Comparison of ENCODE assay signal across 8 cellular contexts in the genomic region with DNA sequence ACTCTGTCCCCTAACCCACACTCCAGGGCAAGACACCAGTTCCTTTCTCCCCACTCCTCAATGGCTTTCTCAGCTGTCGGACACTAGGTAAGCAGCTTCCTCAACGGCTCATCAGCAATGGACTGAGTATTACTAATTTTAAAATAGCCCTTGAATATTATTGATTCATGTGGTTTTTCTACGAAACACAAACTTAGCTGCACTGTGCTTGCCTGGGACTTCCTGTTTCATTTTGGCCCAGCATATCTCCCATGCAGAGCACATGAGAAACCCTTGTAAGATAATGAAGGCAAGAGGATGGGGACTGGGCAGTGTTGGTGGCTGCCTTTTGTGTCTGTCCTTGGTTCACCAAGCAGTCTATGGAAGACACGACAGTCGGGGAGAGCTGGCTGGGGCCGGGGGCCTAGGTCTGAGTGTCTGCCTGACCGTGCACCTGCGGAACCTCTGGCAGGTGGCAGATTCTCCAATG. TPM values are rescaled to one million over a fixed set of nuclear protein-coding genes. Genes with fewer than 3 reads are reported as not detected.
DNase-seq lines count a peak whose midpoint lies in the region; ATAC-seq and TF ChIP-seq lines count a peak whose summit lies in the region.

No MANE protein-coding gene starts in this region.

- peaks cover 4% of the 10 kb centered on the region for H3K9me3 Mint-ChIP-seq in activated CD4-positive, alpha-beta T cell treated with anti-CD3 and anti-CD28 coated beads, Interleukin-2, amount 10 ng/mL, durations not matched to agents 24 days and 14 days
- peaks cover 0 to 6% (median 0%) of the 10 kb centered on the region in 11 donors for H3K9me3 Mint-ChIP-seq in naive thymus-derived CD4-positive, alpha-beta T cell

- peak; percentile 91 for ATAC-seq in GM21786 (IDR thresholded peaks at IDR 0.05; ENCODE audit: unreplicated experiment)
- peak; percentile 53 for ATAC-seq in naive thymus-derived CD4-positive, alpha-beta T cell
- no peak for ATAC-seq in psoas muscle

- POLR2A ChIA-PET in naive thymus-derived CD4-positive, alpha-beta T cell (lab: Charles Lee): interaction anchor here (0.6 to 1.5 kb wide), 3 partner anchors 29 to 442 kb away, joined by 3 to 4 read pairs (median 4); partner anchors contain the start of gene RNASET2

- H3K27me3 ChIP-seq in naive thymus-derived CD4-positive, alpha-beta T cell (ENCODE audit: control insufficient read depth in 2 of 2, insufficient read depth in 2 of 2, low read length in 2 of 2): no peaks in the 10 kb centered on the region
- H3K27me3 ChIP-seq in brain microvascular endothelial cell (replicated peaks) (peaks cover 11% of the 10 kb centered on the region), psoas muscle (ENCODE audit: insufficient read depth in 3 of 3, low read length in 2 of 3) (peaks cover 0 to 7% (median 2%) of the 10 kb centered on the region in 3 donors)

- H3K4me3 Mint-ChIP-seq in activated CD4-positive, alpha-beta T cell treated with anti-CD3 and anti-CD28 coated beads, Interleukin-2, amount 10 ng/mL, durations not matched to agents 24 days and 14 days: peak overlapping the region; percentile 50
- peak overlapping the region; percentile 33 to 72 (median 56) for H3K4me3 Mint-ChIP-seq in naive thymus-derived CD4-positive, alpha-beta T cell

- H3K36me3 Mint-ChIP-seq in activated CD4-positive, alpha-beta T cell treated with anti-CD3 and anti-CD28 coated beads, Interleukin-2, amount 10 ng/mL, durations not matched to agents 24 days and 14 days (ENCODE audit: low read depth): peaks cover 4% of the 10 kb centered on the region
- H3K36me3 Mint-ChIP-seq in naive thymus-derived CD4-positive, alpha-beta T cell: peaks cover 6 to 20% (median 15%) of the 10 kb centered on the region in 5 donors

- H3K4me1 Mint-ChIP-seq in activated CD4-positive, alpha-beta T cell treated with anti-CD3 and anti-CD28 coated beads, Interleukin-2, amount 10 ng/mL, durations not matched to agents 24 days and 14 days: peaks cover 42% of the 10 kb centered on the region
- peaks cover 13 to 46% (median 25%) of the 10 kb centered on the region in 7 donors for H3K4me1 Mint-ChIP-seq in naive thymus-derived CD4-positive, alpha-beta T cell

- no peaks in the 10 kb centered on the region for H3K36me3 ChIP-seq in naive thymus-derived CD4-positive, alpha-beta T cell (ENCODE audit: control insufficient read depth in 2 of 3, insufficient read depth in 3 of 3, low read length in 3 of 3)
- no peaks in the 10 kb centered on the region for H3K36me3 ChIP-seq in brain microvascular endothelial cell (replicated peaks)
- no peaks in the 10 kb centered on the region for H3K36me3 ChIP-seq in psoas muscle (ENCODE audit: insufficient read depth in 1 of 2, low read depth in 1 of 2)

- H3K9me3 ChIP-seq in naive thymus-derived CD4-positive, alpha-beta T cell (ENCODE audit: control insufficient read depth in 2 of 3, low read length in 3 of 3): no peaks in the 10 kb centered on the region
- H3K9me3 ChIP-seq in psoas muscle: no peaks in the 10 kb centered on the region

- intact Hi-C loops in activated CD4-positive, alpha-beta T cell treated with anti-CD3 and anti-CD28 coated beads, Interleukin-2, amount 10 ng/mL, durations not matched to agents 24 days and 14 days (cut with micrococcal nuclease): no loop called here
- intact Hi-C loops in naive thymus-derived CD4-positive, alpha-beta T cell (cut with micrococcal nuclease): loop anchor here in 1 of 2 donors (1.0 to 5.0 kb wide), 2 partner anchors 44 to 45 kb away; no protein-coding TSS in a partner anchor
- intact Hi-C loops in psoas muscle (cut with DNase I): no loop called here

- DNase-seq in activated CD4-positive, alpha-beta T cell treated with anti-CD3 and anti-CD28 coated beads, Interleukin-2, amount 10 ng/mL, durations not matched to agents 24 days and 14 days: peak; percentile 74
- DNase-seq in activated CD4-positive, alpha-beta T cell treated with anti-CD3 and anti-CD28 coated beads for 1 hour: no peak
- DNase-seq in KBM-7: peak; percentile 65
- peak in 3 of 9 donors; percentile 7 to 30 (median 14) for DNase-seq in naive thymus-derived CD4-positive, alpha-beta T cell
- no peak for DNase-seq in HuH-7 (ENCODE audit: low spot score)
- DNase-seq in brain microvascular endothelial cell: no peak
- DNase-seq in psoas muscle: no peak

- TF ChIP-seq CTCF in brain microvascular endothelial cell (IDR thresholded peaks at IDR 0.05; ENCODE audit: low read depth, low read length, missing control alignments) (no peak), psoas muscle (IDR thresholded peaks at IDR 0.05) (no peak)

- in situ Hi-C loops in KBM-7 (cut with MboI; ENCODE audit: low pct_unique_long_range_greater_than_20kb, low sequenced_read_pairs) (no loop called here), brain microvascular endothelial cell (cut with HindIII; ENCODE audit: low pct_ligation_motif_present, low sequenced_read_pairs) (no loop called here)

- CTCF ChIA-PET in naive thymus-derived CD4-positive, alpha-beta T cell (lab: Charles Lee): interaction anchor here (0.6 to 0.7 kb wide), 2 partner anchors 36 to 87 kb away, joined by 3 read pairs; no protein-coding TSS in a partner anchor

- H3K27ac ChIP-seq in naive thymus-derived CD4-positive, alpha-beta T cell (ENCODE audit: low read depth, low read length): no peak overlapping the region
- no peak overlapping the region for H3K27ac ChIP-seq in brain microvascular endothelial cell
- no peak overlapping the region for H3K27ac ChIP-seq in psoas muscle

- peaks cover 9 to 14% of the 10 kb centered on the region in 2 donors for H3K4me1 ChIP-seq in naive thymus-derived CD4-positive, alpha-beta T cell (ENCODE audit: control insufficient read depth in 2 of 2, insufficient read depth in 2 of 2, low read length in 2 of 2)
- H3K4me1 ChIP-seq in psoas muscle: no peaks in the 10 kb centered on the region

- no peaks in the 10 kb centered on the region for H3K27me3 Mint-ChIP-seq in activated CD4-positive, alpha-beta T cell treated with anti-CD3 and anti-CD28 coated beads, Interleukin-2, amount 10 ng/mL, durations not matched to agents 24 days and 14 days
- H3K27me3 Mint-ChIP-seq in naive thymus-derived CD4-positive, alpha-beta T cell: no peaks in the 10 kb centered on the region

- H3K4me3 ChIP-seq in naive thymus-derived CD4-positive, alpha-beta T cell (ENCODE audit: low read length): peak overlapping the region; percentile 27
- no peak overlapping the region for H3K4me3 ChIP-seq in brain microvascular endothelial cell (ENCODE audit: low read depth, low read length)
- H3K4me3 ChIP-seq in psoas muscle: no peak overlapping the region

- peak overlapping the region; percentile 38 for H3K27ac Mint-ChIP-seq in activated CD4-positive, alpha-beta T cell treated with anti-CD3 and anti-CD28 coated beads, Interleukin-2, amount 10 ng/mL, durations not matched to agents 24 days and 14 days
- peak overlapping the region; percentile 36 to 89 (median 74) for H3K27ac Mint-ChIP-seq in naive thymus-derived CD4-positive, alpha-beta T cell

- 89 to 91% (median 90%) methylated on average over 8 of the region's 8 CpGs for WGBS in psoas muscle, 3 donors

RNA-seq across cellular contexts. Expression of gene RNASET2, which starts 48.9 kb away (rescaled TPM):
- total RNA-seq in activated CD4-positive, alpha-beta T cell treated with anti-CD3 and anti-CD28 coated beads, Interleukin-2, amount 10 ng/mL, durations not matched to agents 24 days and 14 days: 93.3 and 108 TPM in 2 replicates
- 100 to 1,000 TPM; 147 to 332 (median 264) TPM for total RNA-seq in naive thymus-derived CD4-positive, alpha-beta T cell
- polyA plus RNA-seq in naive thymus-derived CD4-positive, alpha-beta T cell: 100 to 1,000 TPM; 521 to 683 TPM
- total RNA-seq in psoas muscle: 10 to 100 TPM in 1 of 4 donors, 1 to 10 TPM in 3; 2.8 to 10.1 (median 6.5) TPM
- polyA plus RNA-seq in psoas muscle: 1 to 10 TPM; 3.6 to 3.9 (median 3.7) TPM

Comparison
In these comparisons a context has a peak if more than half of its experiments do, and no peak if none do; other contexts are left out.
1. DNase-seq: peak in activated CD4-positive, alpha-beta T cell treated with anti-CD3 and anti-CD28 coated beads, Interleukin-2, amount 10 ng/mL, durations not matched to agents 24 days and 14 days (single experiment) and KBM-7 (single experiment); none in activated CD4-positive, alpha-beta T cell treated with anti-CD3 and anti-CD28 coated beads for 1 hour (single experiment), HuH-7 (single experiment), brain microvascular endothelial cell (single experiment) and psoas muscle (0 of 2).
2. ATAC-seq: peak in GM21786 (single experiment) and naive thymus-derived CD4-positive, alpha-beta T cell (single experiment); none in psoas muscle (0 of 4).